Comparison of ENCODE assay signal across 12 cellular contexts in the genomic region with DNA sequence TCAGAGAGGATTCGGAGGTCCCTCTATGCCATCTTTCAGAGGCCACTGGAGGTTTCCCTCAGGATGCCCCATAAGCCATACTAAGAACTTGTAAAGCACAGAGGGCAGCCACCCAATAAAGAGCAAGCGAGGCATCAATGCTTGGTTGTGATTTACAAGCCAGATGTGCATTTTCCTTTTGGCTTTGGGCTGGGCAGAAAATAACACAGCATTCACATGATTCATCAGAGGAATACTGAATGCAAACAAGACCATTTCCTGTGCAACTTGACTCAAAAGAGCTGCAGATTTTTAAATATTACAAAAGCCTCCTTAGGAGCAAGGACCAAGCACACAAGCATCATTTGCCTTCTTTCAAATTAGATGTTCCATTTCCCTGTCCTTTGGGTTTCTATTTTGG.
DNase-seq lines count a peak whose midpoint lies in the region; ATAC-seq and TF ChIP-seq lines count a peak whose summit lies in the region.
"Had no signal": no experiment of that assay in that cellular context is flagged by ENCODE, and none has a peak within 500 bp of the region (broad histone marks: within the 10 kb centered on the region; RNA-seq: fewer than 3 reads in every experiment).

No MANE protein-coding gene starts in this region.

- H3K4me1 Mint-ChIP-seq in activated T-helper 2 cell treated with anti-CD3 and anti-CD28 coated beads, Interferon-gamma antibody, Interleukin-2, Interleukin-4, amounts not matched to agents 10 μg/mL and 5 μg/mL and 100 μg/mL, durations not matched to agents 14 hours and 24 hours and 36 hours (ENCODE audit: low read depth), result no peaks in the 10 kb centered on the region
- H3K4me1 Mint-ChIP-seq: activated B cell treated with CpG ODN at 0.5 μM for 24 hours, immature natural killer cell had no signal

- no peaks in the 10 kb centered on the region for H3K36me3 Mint-ChIP-seq in activated T-helper 2 cell treated with anti-CD3 and anti-CD28 coated beads, Interferon-gamma antibody, Interleukin-2, Interleukin-4, amounts not matched to agents 10 μg/mL and 5 μg/mL and 100 μg/mL, durations not matched to agents 14 hours and 24 hours and 36 hours (ENCODE audit: low read depth)

- no peaks in the 10 kb centered on the region for H3K27me3 Mint-ChIP-seq in activated T-helper 2 cell treated with anti-CD3 and anti-CD28 coated beads, Interferon-gamma antibody, Interleukin-2, Interleukin-4, amounts not matched to agents 10 μg/mL and 5 μg/mL and 100 μg/mL, durations not matched to agents 14 hours and 24 hours and 36 hours (ENCODE audit: low read depth)
- H3K27me3 Mint-ChIP-seq: activated B cell treated with CpG ODN at 0.5 μM for 24 hours had no signal

- peaks cover 3% of the 10 kb centered on the region for H3K79me2 ChIP-seq in fibroblast of lung (ENCODE audit: control insufficient read depth, insufficient read depth, low read length)

- no peak for TF ChIP-seq CTCF in fibroblast of lung (conservative IDR thresholded peaks at IDR 0.05 in 1 of 2, IDR thresholded peaks at IDR 0.05 in 1 of 2; ENCODE audit: low read depth in 1 of 2, low read length in 2 of 2)

- H3K27me3 ChIP-seq in SJSA1 (replicated peaks) (no peaks in the 10 kb centered on the region), fibroblast of lung (ENCODE audit: control insufficient read depth, insufficient read depth, low read length) (no peaks in the 10 kb centered on the region)

- H3K9me3 ChIP-seq in SJSA1 (replicated peaks) (no peaks in the 10 kb centered on the region), fibroblast of lung (ENCODE audit: control insufficient read depth, insufficient read depth, low read depth, low read length) (no peaks in the 10 kb centered on the region)

- peaks cover 29% of the 10 kb centered on the region for H3K4me1 ChIP-seq in SJSA1 (replicated peaks)
- H3K4me1 ChIP-seq in fibroblast of lung (ENCODE audit: control insufficient read depth, extremely low read depth, insufficient read depth, low read length), result peaks cover 5% of the 10 kb centered on the region

- peaks cover 15% of the 10 kb centered on the region for H3K9me3 Mint-ChIP-seq in activated T-helper 2 cell treated with anti-CD3 and anti-CD28 coated beads, Interferon-gamma antibody, Interleukin-2, Interleukin-4, amounts not matched to agents 10 μg/mL and 5 μg/mL and 100 μg/mL, durations not matched to agents 14 hours and 24 hours and 36 hours

- no peak overlapping the region for H3K4me3 Mint-ChIP-seq in activated T-helper 2 cell treated with anti-CD3 and anti-CD28 coated beads, Interferon-gamma antibody, Interleukin-2, Interleukin-4, amounts not matched to agents 10 μg/mL and 5 μg/mL and 100 μg/mL, durations not matched to agents 14 hours and 24 hours and 36 hours (ENCODE audit: low read depth)
- H3K4me3 Mint-ChIP-seq: activated B cell treated with CpG ODN at 0.5 μM for 24 hours, immature natural killer cell had no signal

- peak overlapping the region; percentile 24 for H3K27ac ChIP-seq in SJSA1
- peak overlapping the region; percentile 58 for H3K27ac ChIP-seq in fibroblast of lung (ENCODE audit: insufficient read depth, low read length)
- H3K27ac ChIP-seq: SK-N-MC had no signal

- ATAC-seq in GM18517 (IDR thresholded peaks at IDR 0.05; ENCODE audit: unreplicated experiment), result no peak

- H3K36me3 ChIP-seq in SJSA1 (no peaks in the 10 kb centered on the region; the same call in 1 of the 2 replicates), fibroblast of lung (ENCODE audit: control insufficient read depth, insufficient read depth, low read length) (no peaks in the 10 kb centered on the region)

- H2AFZ ChIP-seq in fibroblast of lung (ENCODE audit: low read length), result no peak overlapping the region

- H3K9ac ChIP-seq in fibroblast of lung (ENCODE audit: insufficient read depth, low read length), result no peak overlapping the region

- no peaks in the 10 kb centered on the region for H4K20me1 ChIP-seq in fibroblast of lung (ENCODE audit: control insufficient read depth, extremely low read depth, insufficient read depth, low read length)

- no peak overlapping the region for H3K27ac Mint-ChIP-seq in activated T-helper 2 cell treated with anti-CD3 and anti-CD28 coated beads, Interferon-gamma antibody, Interleukin-2, Interleukin-4, amounts not matched to agents 10 μg/mL and 5 μg/mL and 100 μg/mL, durations not matched to agents 14 hours and 24 hours and 36 hours
- H3K27ac Mint-ChIP-seq: activated B cell treated with CpG ODN at 0.5 μM for 24 hours, immature natural killer cell had no signal

- DNase-seq in EH (ENCODE audit: low read depth) (peak; percentile 89), SJSA1 (ENCODE audit: low read depth in 1 of 2, low spot score in 2 of 2) (peak; percentile 58 to 60), fibroblast of lung (ENCODE audit: low read depth in 2 of 2) (peak; percentile 73 to 89), pons (ENCODE audit: low spot score) (peak; percentile 88), AML-193 (lab: John Stamatoyannopoulos, UW) (no peak), NCI-H1417 treated with DMSO at 0.1 percent for 48 hours (lab: John Stamatoyannopoulos, UW) (no peak)
- no peak for DNase-seq in activated T-helper 2 cell treated with anti-CD3 and anti-CD28 coated beads, Interferon-gamma antibody, Interleukin-2, Interleukin-4, amounts not matched to agents 10 μg/mL and 5 μg/mL and 100 μg/mL, durations not matched to agents 14 hours and 24 hours and 36 hours (ENCODE audit: low spot score)
- DNase-seq: activated B cell treated with CpG ODN at 0.5 μM for 24 hours, immature natural killer cell had no signal

- H3K4me3 ChIP-seq in SJSA1, result no peak overlapping the region
- peak overlapping the region in 1 of 4 experiments; percentile 17 for H3K4me3 ChIP-seq in fibroblast of lung (replicated peaks in 1 of 4; ENCODE audit: control extremely low read depth in 1 of 4, insufficient read depth in 1 of 4, low read depth in 3 of 4, low read length in 4 of 4)
- H3K4me3 ChIP-seq: SK-N-MC, skin epidermis had no signal

- intact Hi-C loops in activated T-helper 2 cell treated with anti-CD3 and anti-CD28 coated beads, Interferon-gamma antibody, Interleukin-2, Interleukin-4, amounts not matched to agents 10 μg/mL and 5 μg/mL and 100 μg/mL, durations not matched to agents 14 hours and 24 hours and 36 hours (cut with micrococcal nuclease), result no loop called here

- H3K4me2 ChIP-seq in fibroblast of lung (ENCODE audit: extremely low read depth, insufficient read depth, low read length), result peak overlapping the region; percentile 73

Comparison
In these comparisons a context has a peak if more than half of its experiments do, and no peak if none do; other contexts are left out.
1. DNase-seq: peak in EH (single experiment), SJSA1 (2 of 2), fibroblast of lung (2 of 2) and pons (single experiment); none in activated T-helper 2 cell treated with anti-CD3 and anti-CD28 coated beads, Interferon-gamma antibody, Interleukin-2, Interleukin-4, amounts not matched to agents 10 μg/mL and 5 μg/mL and 100 μg/mL, durations not matched to agents 14 hours and 24 hours and 36 hours (single experiment), AML-193 (0 of 2) and NCI-H1417 treated with DMSO at 0.1 percent for 48 hours (single experiment).